1 cellular context compared by ENCODE assay signal in the genomic region with DNA sequence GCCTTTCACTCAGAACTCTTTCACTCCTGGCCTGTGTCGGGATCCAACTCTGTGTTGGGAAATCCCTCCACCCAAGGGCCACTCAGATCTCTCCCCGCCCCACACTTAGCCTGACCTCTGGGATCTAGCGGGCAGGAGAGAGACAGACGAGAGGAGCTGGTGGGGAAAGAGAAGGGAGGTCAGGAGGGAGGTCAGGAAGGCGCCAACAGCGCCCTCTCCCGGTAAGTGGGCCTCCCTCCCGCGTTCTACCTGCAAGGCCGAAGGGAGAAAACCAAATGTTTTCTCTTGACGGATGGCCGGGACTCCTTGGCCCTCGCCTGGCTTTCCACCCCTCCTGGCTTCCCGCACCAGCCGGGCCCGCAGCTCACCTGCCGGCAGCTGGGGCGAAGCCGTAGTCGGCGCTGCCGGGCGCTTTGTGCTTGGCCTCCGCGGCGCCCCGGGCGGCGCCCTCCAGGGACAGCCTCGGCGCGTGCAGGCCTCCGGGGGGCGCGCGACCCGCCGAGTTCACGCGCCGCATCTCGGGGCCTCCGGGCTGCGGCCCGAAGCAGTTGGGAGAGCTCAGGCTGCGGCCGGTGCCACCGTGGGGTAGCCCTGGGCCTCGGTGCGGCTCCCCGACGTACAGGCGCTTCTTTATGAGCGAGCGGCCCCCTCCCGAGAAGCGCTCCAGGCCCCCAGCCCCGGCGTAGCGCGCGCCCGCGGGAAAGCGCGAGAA.
TF ChIP-seq lines count a peak whose summit lies in the region.

No MANE protein-coding gene starts in this region.

TF ChIP-seq in HepG2, 621 proteins besides CTCF, POLR2A, EP300 and RAD21 (continued from another document and continues in another):
- TF ChIP-seq ZNF569 (CRISPR knock-in tag; IDR thresholded peaks at IDR 0.05; ENCODE audit: borderline replicate concordance) (no peak), ZNF557 (CRISPR knock-in tag; IDR thresholded peaks at IDR 0.05) (no peak), PTBP1 (IDR thresholded peaks at IDR 0.05; ENCODE audit: low read depth, low read length, poor library complexity, severe bottlenecking) (no peak), ZSCAN20 (CRISPR knock-in tag; IDR thresholded peaks at IDR 0.05; ENCODE audit: borderline replicate concordance) (no peak), SMAD9 (CRISPR knock-in tag; IDR thresholded peaks at IDR 0.05) (no peak), KLF15 (CRISPR knock-in tag; IDR thresholded peaks at IDR 0.05; ENCODE audit: borderline replicate concordance) (no peak), GTF3A (CRISPR knock-in tag; conservative IDR thresholded peaks at IDR 0.05) (no peak), KLF12 (CRISPR knock-in tag; IDR thresholded peaks at IDR 0.05; ENCODE audit: borderline replicate concordance) (no peak), NFIC (IDR thresholded peaks at IDR 0.05; ENCODE audit: low read length) (no peak), ZBTB4 (CRISPR knock-in tag; IDR thresholded peaks at IDR 0.05; ENCODE audit: borderline replicate concordance) (no peak), SUZ12 (IDR thresholded peaks at IDR 0.05; ENCODE audit: low read depth, low read length) (no peak), ZFP1 (CRISPR knock-in tag; IDR thresholded peaks at IDR 0.05) (no peak), ZNF597 (CRISPR knock-in tag; IDR thresholded peaks at IDR 0.05) (no peak), ZNF7 (CRISPR knock-in tag; IDR thresholded peaks at IDR 0.05) (no peak), AHR (CRISPR knock-in tag; IDR thresholded peaks at IDR 0.05) (no peak), MED1 (CRISPR knock-in tag; IDR thresholded peaks at IDR 0.05) (no peak), HNRNPH1 (optimal IDR thresholded peaks at IDR 0.05; ENCODE audit: low read depth, low read length) (no peak), CEBPG (CRISPR knock-in tag; IDR thresholded peaks at IDR 0.05) (no peak), ZSCAN9 (CRISPR knock-in tag; IDR thresholded peaks at IDR 0.05; ENCODE audit: borderline replicate concordance) (no peak), MZF1 (CRISPR knock-in tag; IDR thresholded peaks at IDR 0.05; ENCODE audit: borderline replicate concordance) (no peak), TEF (CRISPR knock-in tag; IDR thresholded peaks at IDR 0.05) (no peak), HES4 (CRISPR knock-in tag; IDR thresholded peaks at IDR 0.05; ENCODE audit: borderline replicate concordance) (no peak), XRCC5 (optimal IDR thresholded peaks at IDR 0.05; ENCODE audit: low read length) (peak; percentile 50), MAZ (IDR thresholded peaks at IDR 0.05; ENCODE audit: borderline replicate concordance, low read depth, low read length) (no peak), MAZ (CRISPR knock-in tag; IDR thresholded peaks at IDR 0.05; ENCODE audit: low read depth) (no peak), ZNF367 (CRISPR knock-in tag; IDR thresholded peaks at IDR 0.05; ENCODE audit: borderline replicate concordance) (no peak), FLYWCH1 (CRISPR knock-in tag; IDR thresholded peaks at IDR 0.05) (no peak), ZNF720 (CRISPR knock-in tag; IDR thresholded peaks at IDR 0.05) (no peak), MED8 (CRISPR knock-in tag; IDR thresholded peaks at IDR 0.05; ENCODE audit: insufficient replicate concordance) (no peak)
- TF ChIP-seq, protein P1, sequence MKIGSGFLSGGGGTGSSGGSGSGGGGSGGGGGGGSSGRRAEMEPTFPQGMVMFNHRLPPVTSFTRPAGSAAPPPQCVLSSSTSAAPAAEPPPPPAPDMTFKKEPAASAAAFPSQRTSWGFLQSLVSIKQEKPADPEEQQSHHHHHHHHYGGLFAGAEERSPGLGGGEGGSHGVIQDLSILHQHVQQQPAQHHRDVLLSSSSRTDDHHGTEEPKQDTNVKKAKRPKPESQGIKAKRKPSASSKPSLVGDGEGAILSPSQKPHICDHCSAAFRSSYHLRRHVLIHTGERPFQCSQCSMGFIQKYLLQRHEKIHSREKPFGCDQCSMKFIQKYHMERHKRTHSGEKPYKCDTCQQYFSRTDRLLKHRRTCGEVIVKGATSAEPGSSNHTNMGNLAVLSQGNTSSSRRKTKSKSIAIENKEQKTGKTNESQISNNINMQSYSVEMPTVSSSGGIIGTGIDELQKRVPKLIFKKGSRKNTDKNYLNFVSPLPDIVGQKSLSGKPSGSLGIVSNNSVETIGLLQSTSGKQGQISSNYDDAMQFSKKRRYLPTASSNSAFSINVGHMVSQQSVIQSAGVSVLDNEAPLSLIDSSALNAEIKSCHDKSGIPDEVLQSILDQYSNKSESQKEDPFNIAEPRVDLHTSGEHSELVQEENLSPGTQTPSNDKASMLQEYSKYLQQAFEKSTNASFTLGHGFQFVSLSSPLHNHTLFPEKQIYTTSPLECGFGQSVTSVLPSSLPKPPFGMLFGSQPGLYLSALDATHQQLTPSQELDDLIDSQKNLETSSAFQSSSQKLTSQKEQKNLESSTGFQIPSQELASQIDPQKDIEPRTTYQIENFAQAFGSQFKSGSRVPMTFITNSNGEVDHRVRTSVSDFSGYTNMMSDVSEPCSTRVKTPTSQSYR (CRISPR knock-in tag; IDR thresholded peaks at IDR 0.05; ENCODE audit: borderline replicate concordance) = no peak
- TF ChIP-seq, protein P2, sequence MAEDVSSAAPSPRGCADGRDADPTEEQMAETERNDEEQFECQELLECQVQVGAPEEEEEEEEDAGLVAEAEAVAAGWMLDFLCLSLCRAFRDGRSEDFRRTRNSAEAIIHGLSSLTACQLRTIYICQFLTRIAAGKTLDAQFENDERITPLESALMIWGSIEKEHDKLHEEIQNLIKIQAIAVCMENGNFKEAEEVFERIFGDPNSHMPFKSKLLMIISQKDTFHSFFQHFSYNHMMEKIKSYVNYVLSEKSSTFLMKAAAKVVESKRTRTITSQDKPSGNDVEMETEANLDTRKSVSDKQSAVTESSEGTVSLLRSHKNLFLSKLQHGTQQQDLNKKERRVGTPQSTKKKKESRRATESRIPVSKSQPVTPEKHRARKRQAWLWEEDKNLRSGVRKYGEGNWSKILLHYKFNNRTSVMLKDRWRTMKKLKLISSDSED (CRISPR knock-in tag; IDR thresholded peaks at IDR 0.05) = no peak
- TF ChIP-seq, protein P3, sequence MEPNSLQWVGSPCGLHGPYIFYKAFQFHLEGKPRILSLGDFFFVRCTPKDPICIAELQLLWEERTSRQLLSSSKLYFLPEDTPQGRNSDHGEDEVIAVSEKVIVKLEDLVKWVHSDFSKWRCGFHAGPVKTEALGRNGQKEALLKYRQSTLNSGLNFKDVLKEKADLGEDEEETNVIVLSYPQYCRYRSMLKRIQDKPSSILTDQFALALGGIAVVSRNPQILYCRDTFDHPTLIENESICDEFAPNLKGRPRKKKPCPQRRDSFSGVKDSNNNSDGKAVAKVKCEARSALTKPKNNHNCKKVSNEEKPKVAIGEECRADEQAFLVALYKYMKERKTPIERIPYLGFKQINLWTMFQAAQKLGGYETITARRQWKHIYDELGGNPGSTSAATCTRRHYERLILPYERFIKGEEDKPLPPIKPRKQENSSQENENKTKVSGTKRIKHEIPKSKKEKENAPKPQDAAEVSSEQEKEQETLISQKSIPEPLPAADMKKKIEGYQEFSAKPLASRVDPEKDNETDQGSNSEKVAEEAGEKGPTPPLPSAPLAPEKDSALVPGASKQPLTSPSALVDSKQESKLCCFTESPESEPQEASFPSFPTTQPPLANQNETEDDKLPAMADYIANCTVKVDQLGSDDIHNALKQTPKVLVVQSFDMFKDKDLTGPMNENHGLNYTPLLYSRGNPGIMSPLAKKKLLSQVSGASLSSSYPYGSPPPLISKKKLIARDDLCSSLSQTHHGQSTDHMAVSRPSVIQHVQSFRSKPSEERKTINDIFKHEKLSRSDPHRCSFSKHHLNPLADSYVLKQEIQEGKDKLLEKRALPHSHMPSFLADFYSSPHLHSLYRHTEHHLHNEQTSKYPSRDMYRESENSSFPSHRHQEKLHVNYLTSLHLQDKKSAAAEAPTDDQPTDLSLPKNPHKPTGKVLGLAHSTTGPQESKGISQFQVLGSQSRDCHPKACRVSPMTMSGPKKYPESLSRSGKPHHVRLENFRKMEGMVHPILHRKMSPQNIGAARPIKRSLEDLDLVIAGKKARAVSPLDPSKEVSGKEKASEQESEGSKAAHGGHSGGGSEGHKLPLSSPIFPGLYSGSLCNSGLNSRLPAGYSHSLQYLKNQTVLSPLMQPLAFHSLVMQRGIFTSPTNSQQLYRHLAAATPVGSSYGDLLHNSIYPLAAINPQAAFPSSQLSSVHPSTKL (CRISPR knock-in tag; IDR thresholded peaks at IDR 0.05) = peak; percentile 41; the same call in 1 of the 2 replicates
- TF ChIP-seq, protein P4, sequence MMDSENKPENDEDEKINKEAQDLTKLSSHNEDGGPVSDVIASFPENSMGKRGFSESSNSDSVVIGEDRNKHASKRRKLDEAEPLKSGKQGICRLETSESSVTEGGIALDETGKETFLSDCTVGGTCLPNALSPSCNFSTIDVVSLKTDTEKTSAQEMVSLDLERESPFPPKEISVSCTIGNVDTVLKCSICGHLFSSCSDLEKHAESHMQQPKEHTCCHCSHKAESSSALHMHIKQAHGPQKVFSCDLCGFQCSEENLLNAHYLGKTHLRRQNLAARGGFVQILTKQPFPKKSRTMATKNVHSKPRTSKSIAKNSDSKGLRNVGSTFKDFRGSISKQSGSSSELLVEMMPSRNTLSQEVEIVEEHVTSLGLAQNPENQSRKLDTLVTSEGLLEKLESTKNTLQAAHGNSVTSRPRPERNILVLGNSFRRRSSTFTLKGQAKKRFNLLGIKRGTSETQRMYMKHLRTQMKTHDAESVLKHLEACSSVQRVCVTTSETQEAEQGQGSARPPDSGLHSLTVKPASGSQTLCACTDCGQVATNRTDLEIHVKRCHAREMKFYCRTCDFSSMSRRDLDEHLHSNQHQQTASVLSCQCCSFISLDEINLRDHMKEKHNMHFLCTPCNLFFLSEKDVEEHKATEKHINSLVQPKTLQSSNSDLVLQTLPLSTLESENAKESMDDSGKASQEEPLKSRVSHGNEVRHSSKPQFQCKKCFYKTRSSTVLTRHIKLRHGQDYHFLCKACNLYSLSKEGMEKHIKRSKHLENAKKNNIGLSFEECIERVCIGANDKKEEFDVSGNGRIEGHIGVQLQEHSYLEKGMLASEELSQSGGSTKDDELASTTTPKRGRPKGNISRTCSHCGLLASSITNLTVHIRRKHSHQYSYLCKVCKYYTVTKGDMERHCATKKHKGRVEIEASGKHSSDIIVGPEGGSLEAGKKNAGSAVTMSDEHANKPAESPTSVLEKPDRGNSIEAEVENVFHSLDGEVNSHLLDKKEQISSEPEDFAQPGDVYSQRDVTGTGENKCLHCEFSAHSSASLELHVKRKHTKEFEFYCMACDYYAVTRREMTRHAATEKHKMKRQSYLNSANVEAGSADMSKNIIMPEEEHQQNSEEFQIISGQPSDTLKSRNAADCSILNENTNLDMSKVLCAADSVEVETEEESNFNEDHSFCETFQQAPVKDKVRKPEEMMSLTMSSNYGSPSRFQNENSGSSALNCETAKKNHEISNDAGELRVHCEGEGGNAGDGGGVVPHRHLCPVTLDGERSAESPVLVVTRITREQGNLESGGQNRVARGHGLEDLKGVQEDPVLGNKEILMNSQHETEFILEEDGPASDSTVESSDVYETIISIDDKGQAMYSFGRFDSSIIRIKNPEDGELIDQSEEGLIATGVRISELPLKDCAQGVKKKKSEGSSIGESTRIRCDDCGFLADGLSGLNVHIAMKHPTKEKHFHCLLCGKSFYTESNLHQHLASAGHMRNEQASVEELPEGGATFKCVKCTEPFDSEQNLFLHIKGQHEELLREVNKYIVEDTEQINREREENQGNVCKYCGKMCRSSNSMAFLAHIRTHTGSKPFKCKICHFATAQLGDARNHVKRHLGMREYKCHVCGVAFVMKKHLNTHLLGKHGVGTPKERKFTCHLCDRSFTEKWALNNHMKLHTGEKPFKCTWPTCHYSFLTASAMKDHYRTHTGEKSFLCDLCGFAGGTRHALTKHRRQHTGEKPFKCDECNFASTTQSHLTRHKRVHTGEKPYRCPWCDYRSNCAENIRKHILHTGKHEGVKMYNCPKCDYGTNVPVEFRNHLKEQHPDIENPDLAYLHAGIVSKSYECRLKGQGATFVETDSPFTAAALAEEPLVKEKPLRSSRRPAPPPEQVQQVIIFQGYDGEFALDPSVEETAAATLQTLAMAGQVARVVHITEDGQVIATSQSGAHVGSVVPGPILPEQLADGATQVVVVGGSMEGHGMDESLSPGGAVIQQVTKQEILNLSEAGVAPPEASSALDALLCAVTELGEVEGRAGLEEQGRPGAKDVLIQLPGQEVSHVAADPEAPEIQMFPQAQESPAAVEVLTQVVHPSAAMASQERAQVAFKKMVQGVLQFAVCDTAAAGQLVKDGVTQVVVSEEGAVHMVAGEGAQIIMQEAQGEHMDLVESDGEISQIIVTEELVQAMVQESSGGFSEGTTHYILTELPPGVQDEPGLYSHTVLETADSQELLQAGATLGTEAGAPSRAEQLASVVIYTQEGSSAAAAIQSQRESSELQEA (CRISPR knock-in tag; IDR thresholded peaks at IDR 0.05; ENCODE audit: not compliant biosample characterization) = no peak
- TF ChIP-seq, protein P5, sequence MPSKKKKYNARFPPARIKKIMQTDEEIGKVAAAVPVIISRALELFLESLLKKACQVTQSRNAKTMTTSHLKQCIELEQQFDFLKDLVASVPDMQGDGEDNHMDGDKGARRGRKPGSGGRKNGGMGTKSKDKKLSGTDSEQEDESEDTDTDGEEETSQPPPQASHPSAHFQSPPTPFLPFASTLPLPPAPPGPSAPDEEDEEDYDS (CRISPR knock-in tag; IDR thresholded peaks at IDR 0.05) = no peak
